13 cellular contexts compared by ENCODE assay signal in genomic region chr11:57483570-57483934, GRCh38. TPM values are rescaled to one million over a fixed set of nuclear protein-coding genes. Genes with fewer than 3 reads are reported as not detected.
A peak's percentile ranks its signal among the peaks of the same experiment; 100 is the strongest.
DNase-seq lines count a peak whose midpoint lies in the region; ATAC-seq and TF ChIP-seq lines count a peak whose summit lies in the region.
"Had no signal": no experiment of that assay in that cellular context is flagged by ENCODE, and none has a peak within 500 bp of the region (broad histone marks: within the 10 kb centered on the region; RNA-seq: fewer than 3 reads in every experiment).

No MANE protein-coding gene starts in this region.

- H3K36me3 Mint-ChIP-seq in chondrocyte (ENCODE audit: low read depth) = no peaks in the 10 kb centered on the region
- H3K36me3 Mint-ChIP-seq in neural progenitor cell = no peaks in the 10 kb centered on the region

- H3K4me1 ChIP-seq in ES-I3 (ENCODE audit: insufficient read depth, low read length) = peaks cover 16% of the 10 kb centered on the region
- peaks cover 10% of the 10 kb centered on the region for H3K4me1 ChIP-seq in KMS-11 (ENCODE audit: low read depth, poor library complexity, severe bottlenecking)
- H3K4me1 ChIP-seq in neural progenitor cell = peaks cover 6% of the 10 kb centered on the region

- H4K20me1 ChIP-seq in KMS-11 (ENCODE audit: insufficient read depth) (no peaks in the 10 kb centered on the region), neural progenitor cell (ENCODE audit: low read depth) (peaks cover 8% of the 10 kb centered on the region)

- H3K9ac ChIP-seq in ES-I3 (ENCODE audit: low read depth, low read length) = peak overlapping the region; percentile 67; the same call in 1 of the 2 replicates
- no peak overlapping the region; the same call in 1 of the 2 replicates for H3K9ac ChIP-seq in KMS-11
- no peak overlapping the region for H3K9ac ChIP-seq in neural progenitor cell

- H3K4me3 Mint-ChIP-seq in chondrocyte (ENCODE audit: unreplicated experiment) (peak overlapping the region; percentile 58), neural progenitor cell (peak overlapping the region; percentile 77)

- H3K4me2 ChIP-seq in KMS-11 = peak overlapping the region; percentile 67
- H3K4me2 ChIP-seq in neural progenitor cell = peak overlapping the region; percentile 97

- H3K27me3 ChIP-seq in KMS-11 (ENCODE audit: insufficient read depth, low read depth) = no peaks in the 10 kb centered on the region
- peaks cover 67% of the 10 kb centered on the region for H3K27me3 ChIP-seq in neural progenitor cell

- H3K4me3 ChIP-seq in KMS-11 (IDR thresholded peaks at IDR 0.05; ENCODE audit: insufficient read depth, low read depth, low read length) (no peak overlapping the region), neural progenitor cell (peak overlapping the region; percentile 67)
- H3K4me3 ChIP-seq: tibial artery had no signal

- H3K9me3 Mint-ChIP-seq in chondrocyte (ENCODE audit: low read depth) = no peaks in the 10 kb centered on the region
- H3K9me3 Mint-ChIP-seq in neural progenitor cell = no peaks in the 10 kb centered on the region

- H3K4me1 Mint-ChIP-seq in chondrocyte (ENCODE audit: low read depth) (peaks cover 9% of the 10 kb centered on the region), neural progenitor cell (peaks cover 44% of the 10 kb centered on the region)

- H3K27me3 Mint-ChIP-seq in chondrocyte (ENCODE audit: low read depth) = peaks cover 42% of the 10 kb centered on the region
- peaks cover 38% of the 10 kb centered on the region for H3K27me3 Mint-ChIP-seq in neural progenitor cell (ENCODE audit: insufficient read depth, low read depth)

- no peaks in the 10 kb centered on the region for H3K9me3 ChIP-seq in ES-I3 (ENCODE audit: control insufficient read depth, insufficient read depth, low read length)
- no peaks in the 10 kb centered on the region for H3K9me3 ChIP-seq in neural progenitor cell (ENCODE audit: low read depth)
- H3K9me3 ChIP-seq: tibial artery had no signal

- H3K79me2 ChIP-seq in KMS-11 (ENCODE audit: insufficient read depth, low read depth) (no peaks in the 10 kb centered on the region), neural progenitor cell (ENCODE audit: low read depth) (no peaks in the 10 kb centered on the region)

- H3K27ac Mint-ChIP-seq in chondrocyte (ENCODE audit: unreplicated experiment) (no peak overlapping the region), neural progenitor cell (no peak overlapping the region)
- H3K27ac Mint-ChIP-seq: CD8-positive, alpha-beta memory T cell had no signal

- H3K27ac ChIP-seq in KMS-11 (no peak overlapping the region), neural progenitor cell (no peak overlapping the region)
- H3K27ac ChIP-seq: tibial artery had no signal

- H3K36me3 ChIP-seq in ES-I3 (ENCODE audit: insufficient read depth, low read length) (no peaks in the 10 kb centered on the region), KMS-11 (ENCODE audit: insufficient read depth) (no peaks in the 10 kb centered on the region), neural progenitor cell (no peaks in the 10 kb centered on the region)

- H3F3A ChIP-seq in neural progenitor cell (ENCODE audit: low read depth) = peaks cover 23% of the 10 kb centered on the region

- ATAC-seq in HG02970 (IDR thresholded peaks at IDR 0.05; ENCODE audit: low FRiP score, unreplicated experiment) = no peak

- H2AFZ ChIP-seq in KMS-11 (ENCODE audit: low read depth) (peak overlapping the region; percentile 59), neural progenitor cell (replicated peaks) (peak overlapping the region; percentile 90)

- TF ChIP-seq CTCF in KMS-11 (conservative IDR thresholded peaks at IDR 0.05; ENCODE audit: low read depth, low read length) (no peak), chondrocyte (IDR thresholded peaks at IDR 0.05) (no peak), neural progenitor cell (IDR thresholded peaks at IDR 0.05) (no peak)

- no peak for DNase-seq in chondrocyte (ENCODE audit: low spot score)
- no peak for DNase-seq in neural progenitor cell (ENCODE audit: low spot score)
- no peak for DNase-seq in NCI-H1048 (lab: John Stamatoyannopoulos, UW)
- no peak for DNase-seq in superior temporal gyrus (ENCODE audit: extremely low spot score)
- DNase-seq in NCI-H146 (lab: John Stamatoyannopoulos, UW) = no peak
- DNase-seq: foreskin melanocyte, tibial artery had no signal

RNA-seq across cellular contexts. Expression of gene RTN4RL2, which starts 23.2 kb away (rescaled TPM):
- total RNA-seq in chondrocyte (0.31 to 0.57 TPM in 2 of 3 replicates, not detected in the other), neural progenitor cell (ENCODE audit: low replicate concordance) (0.13 and 1.9 TPM in 2 replicates)
- total RNA-seq: G401 had no signal

RNA-seq across cellular contexts. Expression of gene SLC43A1, which starts 31.9 kb away (rescaled TPM):
- total RNA-seq in chondrocyte = 5.2 to 5.6 TPM (median 5.3 TPM) in 3 replicates
- total RNA-seq in neural progenitor cell (ENCODE audit: low replicate concordance) = 0.99 and 1.5 TPM in 2 replicates

RNA-seq across cellular contexts. Expression of gene TIMM10, which starts 47.0 kb away (rescaled TPM):
- total RNA-seq in chondrocyte (37.5 to 61.6 TPM (median 43.2 TPM) in 3 replicates), neural progenitor cell (ENCODE audit: low replicate concordance) (19.1 and 21.9 TPM in 2 replicates)

RNA-seq across cellular contexts. Expression of gene SMTNL1, which starts 53.8 kb away (rescaled TPM):
- total RNA-seq in chondrocyte (not detected in 3 replicates), neural progenitor cell (ENCODE audit: low replicate concordance) (0.28 TPM in 1 of 2 replicates, not detected in the other)
- total RNA-seq: cardiac septum; CD8-positive, alpha-beta memory T cell; G401 had no signal

RNA-seq across cellular contexts. Expression of gene SLC43A3, which starts 56.6 kb away (rescaled TPM):
- total RNA-seq in chondrocyte = 10.8 to 12.6 TPM (median 12.4 TPM) in 3 replicates
- total RNA-seq in neural progenitor cell (ENCODE audit: low replicate concordance) = 5.6 and 7.8 TPM in 2 replicates
- total RNA-seq: G401 had no signal
